1 cellular context compared by ENCODE assay signal in the genomic region with DNA sequence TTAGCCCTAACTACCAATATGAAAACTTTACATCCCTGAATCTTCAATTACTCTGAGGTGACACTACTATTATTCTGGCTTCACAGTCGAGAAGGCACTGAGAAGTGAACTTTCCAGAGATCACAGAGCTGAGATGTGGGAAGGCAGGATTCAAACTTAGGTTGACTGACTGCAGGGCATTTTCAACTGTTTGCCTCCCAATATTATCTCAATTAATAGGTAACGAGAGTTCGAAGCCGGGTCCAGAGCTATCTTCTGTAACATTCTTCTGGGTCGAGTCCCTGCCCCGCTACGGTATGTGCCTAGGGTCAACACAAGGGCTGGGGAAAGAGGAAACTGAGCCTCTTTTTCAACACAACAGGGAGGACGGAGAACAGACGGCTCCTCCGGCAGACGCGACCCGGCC.
TF ChIP-seq lines count a peak whose summit lies in the region.

No MANE protein-coding gene starts in this region.

TF ChIP-seq in WTC11, 78 proteins besides CTCF, POLR2A, EP300 and RAD21 (continued from another document):
- no peak for TF ChIP-seq E2F1 (CRISPR knock-in tag; IDR thresholded peaks at IDR 0.05)
- TF ChIP-seq CBFB (CRISPR knock-in tag; IDR thresholded peaks at IDR 0.05; ENCODE audit: low read depth), result no peak
- TF ChIP-seq ZNF121 (CRISPR knock-in tag; IDR thresholded peaks at IDR 0.05), result no peak
- TF ChIP-seq, protein P1, sequence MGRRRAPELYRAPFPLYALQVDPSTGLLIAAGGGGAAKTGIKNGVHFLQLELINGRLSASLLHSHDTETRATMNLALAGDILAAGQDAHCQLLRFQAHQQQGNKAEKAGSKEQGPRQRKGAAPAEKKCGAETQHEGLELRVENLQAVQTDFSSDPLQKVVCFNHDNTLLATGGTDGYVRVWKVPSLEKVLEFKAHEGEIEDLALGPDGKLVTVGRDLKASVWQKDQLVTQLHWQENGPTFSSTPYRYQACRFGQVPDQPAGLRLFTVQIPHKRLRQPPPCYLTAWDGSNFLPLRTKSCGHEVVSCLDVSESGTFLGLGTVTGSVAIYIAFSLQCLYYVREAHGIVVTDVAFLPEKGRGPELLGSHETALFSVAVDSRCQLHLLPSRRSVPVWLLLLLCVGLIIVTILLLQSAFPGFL (CRISPR knock-in tag; IDR thresholded peaks at IDR 0.05; ENCODE audit: borderline replicate concordance), result no peak
- no peak for TF ChIP-seq NFATC4 (CRISPR knock-in tag; IDR thresholded peaks at IDR 0.05)
TF ChIP-seq in WTC11: peak in this region for 0.
